In the genomic region with DNA sequence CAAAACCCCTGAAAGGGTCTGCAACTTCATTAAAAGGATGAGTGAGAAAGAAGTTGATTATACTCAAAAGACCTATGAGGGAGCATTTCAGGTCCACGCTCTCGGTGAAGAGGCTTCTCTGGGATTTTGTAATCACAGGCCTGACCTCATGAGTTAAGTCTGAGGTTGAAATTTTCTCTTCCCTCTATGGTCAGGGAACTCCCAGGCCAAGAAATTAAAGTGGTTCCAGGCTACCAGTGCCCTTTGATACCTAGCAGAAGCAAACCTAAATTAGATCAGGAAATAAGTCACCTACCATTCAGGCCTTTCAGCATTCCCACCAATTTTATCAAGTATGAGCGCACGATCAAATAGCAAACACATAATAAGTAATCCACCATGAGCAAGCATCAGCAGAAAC, we compare ENCODE assay signal across 1 cellular context.
TF ChIP-seq lines count a peak whose summit lies in the region.

No MANE protein-coding gene starts in this region.

TF ChIP-seq in SK-N-SH, 30 proteins besides CTCF, POLR2A, EP300 and RAD21 (continued from another document):
- TF ChIP-seq, protein P1, sequence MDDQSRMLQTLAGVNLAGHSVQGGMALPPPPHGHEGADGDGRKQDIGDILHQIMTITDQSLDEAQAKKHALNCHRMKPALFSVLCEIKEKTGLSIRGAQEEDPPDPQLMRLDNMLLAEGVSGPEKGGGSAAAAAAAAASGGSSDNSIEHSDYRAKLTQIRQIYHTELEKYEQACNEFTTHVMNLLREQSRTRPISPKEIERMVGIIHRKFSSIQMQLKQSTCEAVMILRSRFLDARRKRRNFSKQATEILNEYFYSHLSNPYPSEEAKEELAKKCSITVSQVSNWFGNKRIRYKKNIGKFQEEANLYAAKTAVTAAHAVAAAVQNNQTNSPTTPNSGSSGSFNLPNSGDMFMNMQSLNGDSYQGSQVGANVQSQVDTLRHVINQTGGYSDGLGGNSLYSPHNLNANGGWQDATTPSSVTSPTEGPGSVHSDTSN (IDR thresholded peaks at IDR 0.05), result no peak
- TF ChIP-seq, protein P2, sequence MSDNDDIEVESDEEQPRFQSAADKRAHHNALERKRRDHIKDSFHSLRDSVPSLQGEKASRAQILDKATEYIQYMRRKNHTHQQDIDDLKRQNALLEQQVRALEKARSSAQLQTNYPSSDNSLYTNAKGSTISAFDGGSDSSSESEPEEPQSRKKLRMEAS (IDR thresholded peaks at IDR 0.05; ENCODE audit: low read depth), result no peak
- TF ChIP-seq MXI1 (IDR thresholded peaks at IDR 0.05; ENCODE audit: low read depth, low read length) (no peak), RXRA (IDR thresholded peaks at IDR 0.05; ENCODE audit: borderline replicate concordance, low read depth) (no peak), NFIC (IDR thresholded peaks at IDR 0.05; ENCODE audit: borderline replicate concordance) (no peak), GABPA (IDR thresholded peaks at IDR 0.05; ENCODE audit: low read depth) (no peak), TEAD4 (IDR thresholded peaks at IDR 0.05; ENCODE audit: borderline replicate concordance, insufficient read depth) (no peak), EZH2phosphoT487 (IDR thresholded peaks at IDR 0.05; ENCODE audit: borderline replicate concordance, low read depth) (no peak)
- TF ChIP-seq, protein P3, sequence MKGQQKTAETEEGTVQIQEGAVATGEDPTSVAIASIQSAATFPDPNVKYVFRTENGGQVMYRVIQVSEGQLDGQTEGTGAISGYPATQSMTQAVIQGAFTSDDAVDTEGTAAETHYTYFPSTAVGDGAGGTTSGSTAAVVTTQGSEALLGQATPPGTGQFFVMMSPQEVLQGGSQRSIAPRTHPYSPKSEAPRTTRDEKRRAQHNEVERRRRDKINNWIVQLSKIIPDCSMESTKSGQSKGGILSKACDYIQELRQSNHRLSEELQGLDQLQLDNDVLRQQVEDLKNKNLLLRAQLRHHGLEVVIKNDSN (IDR thresholded peaks at IDR 0.05; ENCODE audit: borderline replicate concordance, low read depth), result no peak
